Comparison of ENCODE assay signal across 8 cellular contexts in the genomic region with DNA sequence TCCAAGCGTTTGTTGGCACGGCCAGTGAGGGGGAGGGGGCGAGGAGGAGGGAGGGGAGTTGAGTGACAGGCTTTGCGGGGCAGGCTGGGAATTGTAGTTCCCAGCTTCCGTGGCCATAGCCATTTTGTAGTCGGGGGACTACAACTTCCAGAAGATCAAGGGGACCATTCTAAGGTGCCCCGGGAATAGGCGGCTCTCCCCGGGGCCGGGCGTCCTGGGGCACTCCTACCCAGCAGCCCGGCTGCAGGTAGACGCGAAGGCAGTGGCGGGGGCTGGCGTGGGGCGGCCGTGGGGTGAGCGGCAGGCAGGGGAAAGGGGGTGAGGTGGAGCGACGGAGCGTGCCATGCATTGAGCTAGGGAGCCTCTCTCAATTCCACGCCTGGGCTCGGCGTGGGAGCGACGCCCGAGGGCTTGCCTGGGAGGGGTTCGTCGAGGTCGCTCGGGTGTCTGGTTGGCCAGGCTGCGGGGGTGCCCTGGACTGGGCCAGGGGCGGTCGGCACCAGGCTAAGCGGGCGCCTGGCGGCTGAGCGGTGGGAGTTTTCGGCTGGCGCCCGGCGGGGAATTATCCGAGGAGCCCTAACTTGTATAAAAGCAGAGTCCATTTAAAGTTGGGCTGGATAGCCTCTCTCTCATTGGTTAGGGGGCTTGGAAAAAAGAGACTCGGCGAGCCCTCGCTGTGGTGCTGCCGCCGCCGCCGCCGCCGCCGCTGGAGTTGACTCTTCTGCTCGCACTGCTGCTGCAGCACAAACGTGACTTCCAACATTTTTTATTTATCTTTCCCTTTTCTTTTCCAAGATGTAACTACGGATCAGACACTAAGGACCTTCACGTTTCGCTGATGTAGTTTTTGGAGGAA. TPM values are rescaled to one million over a fixed set of nuclear protein-coding genes. Genes with fewer than 3 reads are reported as not detected.
A peak's percentile ranks its signal among the peaks of the same experiment; 100 is the strongest.
DNase-seq lines count a peak whose midpoint lies in the region; TF ChIP-seq lines count a peak whose summit lies in the region.

Gene JARID2 (plus strand): TSS at position 709 of the 856 bp plus-strand sequence. CDS start 471 bp downstream, outside the sequence.

- H3K9me3 ChIP-seq in neuronal stem cell (replicated peaks in 1 of 2; ENCODE audit: control insufficient read depth in 2 of 2, insufficient read depth in 1 of 2, low read depth in 1 of 2, low read length in 2 of 2) (no peaks in the 10 kb centered on the region), subcutaneous abdominal adipose tissue (ENCODE audit: control insufficient read depth in 5 of 5, low read length in 5 of 5) (no peaks in the 10 kb centered on the region)

- peak within 1 kb of the TSS; percentile 93 for H2BK15ac ChIP-seq in neuronal stem cell (ENCODE audit: low read length)

- H2AK5ac ChIP-seq in neuronal stem cell (ENCODE audit: low read depth, low read length): peak within 1 kb of the TSS; percentile 44

- peak within 1 kb of the TSS; percentile 93 for H2BK120ac ChIP-seq in neuronal stem cell (ENCODE audit: low read depth, low read length)

- peak within 1 kb of the TSS; percentile 99 for H3K18ac ChIP-seq in neuronal stem cell (ENCODE audit: low read length)

- peak within 1 kb of the TSS; percentile 92 for H3K4me2 ChIP-seq in neuronal stem cell (ENCODE audit: insufficient read depth, low read length, poor library complexity, severe bottlenecking)

- H4K8ac ChIP-seq in neuronal stem cell (ENCODE audit: low read depth, low read length): peak within 1 kb of the TSS; percentile 87

- in situ Hi-C loops in SK-MEL-5 (cut with HindIII; ENCODE audit: low pct_unique_long_range_greater_than_20kb, low sequenced_read_pairs): no loop called here

- peak within 1 kb of the TSS; percentile 98 for H2BK5ac ChIP-seq in neuronal stem cell (ENCODE audit: low read length)

- H3K23ac ChIP-seq in neuronal stem cell (ENCODE audit: low read depth, low read length, poor library complexity): peak within 1 kb of the TSS; percentile 94

- H3K9ac ChIP-seq in neuronal stem cell (ENCODE audit: low read depth, low read length, poor library complexity) (peak within 1 kb of the TSS; percentile 97), subcutaneous abdominal adipose tissue (ENCODE audit: low read length in 5 of 5) (peak within 1 kb of the TSS; percentile 65 to 87 (median 84))

- H2BK12ac ChIP-seq in neuronal stem cell (ENCODE audit: low read length): peak within 1 kb of the TSS; percentile 36

- H3K27me3 ChIP-seq in neuronal stem cell (ENCODE audit: control insufficient read depth in 3 of 3, insufficient read depth in 3 of 3, low read depth in 1 of 3, low read length in 3 of 3): peaks cover 0 to 3% (median 0%) of the 10 kb centered on the region in 3 experiments
- no peaks in the 10 kb centered on the region for H3K27me3 ChIP-seq in subcutaneous abdominal adipose tissue (ENCODE audit: control insufficient read depth in 5 of 5, insufficient read depth in 4 of 5, low read length in 5 of 5)

- H3K4ac ChIP-seq in neuronal stem cell (ENCODE audit: low read length): no peak within 1 kb of the TSS

- H3K4me3 ChIP-seq in HFF-Myc (replicated peaks; ENCODE audit: low read depth, low read length) (peak within 1 kb of the TSS; percentile 85), neuronal stem cell (ENCODE audit: low read length in 2 of 2) (peak within 1 kb of the TSS; percentile 63 to 94), subcutaneous abdominal adipose tissue (ENCODE audit: low read depth in 1 of 5, low read length in 5 of 5) (peak within 1 kb of the TSS; percentile 92 to 99 (median 94))

- H3K79me1 ChIP-seq in neuronal stem cell (ENCODE audit: low read depth, low read length): no peaks in the 10 kb centered on the region

- no peak within 1 kb of the TSS for H4K91ac ChIP-seq in neuronal stem cell (ENCODE audit: low read depth, low read length, poor library complexity)

- H3K36me3 ChIP-seq in neuronal stem cell (replicated peaks in 1 of 2; ENCODE audit: control insufficient read depth in 2 of 2, insufficient read depth in 2 of 2, low read length in 2 of 2): no peaks in the 10 kb centered on the region
- no peaks in the 10 kb centered on the region for H3K36me3 ChIP-seq in subcutaneous abdominal adipose tissue (ENCODE audit: control insufficient read depth in 5 of 5, insufficient read depth in 5 of 5, low read length in 5 of 5)

- no peak for TF ChIP-seq CTCF in HFF-Myc (IDR thresholded peaks at IDR 0.05; ENCODE audit: low read depth, low read length, missing control alignments)

- WGBS in neuronal stem cell (ENCODE audit: extremely low coverage in 2 of 2, insufficient read length in 2 of 2, insufficient replicate concordance in 1 of 2), 2 donors: no CpG with 5 or more reads among the region's 59 CpGs

- DNase-seq in GM04503 (ENCODE audit: low read depth) (peak; percentile 84), HFF-Myc (ENCODE audit: extremely low read depth, low read depth) (peak; percentile 82), NAMALWA (ENCODE audit: low spot score) (peak; percentile 97), SK-MEL-5 (ENCODE audit: low read depth, low spot score) (peak; percentile 100), foreskin melanocyte (peak; percentile 97), neuronal stem cell (ENCODE audit: low spot score) (peak; percentile 96)
- DNase-seq in activated naive CD4-positive, alpha-beta T cell treated with Interleukin-2 at 50 U/mL for 16 hours: peak; percentile 96

- peak within 1 kb of the TSS; percentile 83 for H3K27ac ChIP-seq in neuronal stem cell (replicated peaks; ENCODE audit: low read length)
- peak within 1 kb of the TSS; percentile 95 for H3K27ac ChIP-seq in subcutaneous abdominal adipose tissue (ENCODE audit: low read depth, low read length)

- peak within 1 kb of the TSS; percentile 17 for H3K14ac ChIP-seq in neuronal stem cell (ENCODE audit: low read length)

- peak within 1 kb of the TSS; percentile 100 for H2AFZ ChIP-seq in neuronal stem cell (ENCODE audit: low read length)

- H3K4me1 ChIP-seq in neuronal stem cell (ENCODE audit: control insufficient read depth in 2 of 2, insufficient read depth in 1 of 2, low read depth in 1 of 2, low read length in 2 of 2) (peaks cover 13% of the 10 kb centered on the region in 2 donors), subcutaneous abdominal adipose tissue (ENCODE audit: control insufficient read depth in 5 of 5, insufficient read depth in 5 of 5, low read length in 5 of 5) (peaks cover 2 to 51% (median 43%) of the 10 kb centered on the region in 5 donors)

RNA-seq across cellular contexts. Expression of gene JARID2, which starts in this region (rescaled TPM):
- 35.5 and 37.6 TPM in 2 replicates for total RNA-seq in SK-MEL-5 (2014; rRNA removed; shearing (Covaris generic))
- 44.4 and 57.0 TPM in 2 replicates for polyA plus RNA-seq in SK-MEL-5 (2015; cell fraction: cytosol; rRNA removed)
- polyA plus RNA-seq in SK-MEL-5 (2015; cell fraction: nucleus; rRNA removed): 74.2 and 74.8 TPM in 2 replicates
- 45.0 TPM for polyA plus RNA-seq in neuronal stem cell (2013, experiment 1 of 2)
- polyA plus RNA-seq in neuronal stem cell (2013, experiment 2 of 2): 46.3 TPM

Comparison
In these comparisons a context has a peak if more than half of its experiments do, and no peak if none do; other contexts are left out.
1. Peak in every context shown above with its lines: DNase-seq, H3K4me3 ChIP-seq and H3K27ac ChIP-seq.